Comparison of ENCODE assay signal across 21 cellular contexts in genomic region chr6:44594471-44594870, GRCh38.
DNase-seq lines count a peak whose midpoint lies in the region; ATAC-seq and TF ChIP-seq lines count a peak whose summit lies in the region.
"Had no signal": no experiment of that assay in that cellular context is flagged by ENCODE, and none has a peak within 500 bp of the region (broad histone marks: within the 10 kb centered on the region; RNA-seq: fewer than 3 reads in every experiment).

No MANE protein-coding gene starts in this region.

- no peaks in the 10 kb centered on the region for H3K27me3 ChIP-seq in SJSA1 (replicated peaks)
- no peaks in the 10 kb centered on the region for H3K27me3 ChIP-seq in upper lobe of right lung

- intact Hi-C loops in upper lobe of right lung (cut with DNase I) = no loop called here

- TF ChIP-seq CTCF in upper lobe of right lung (IDR thresholded peaks at IDR 0.05) = no peak

- peaks cover 14% of the 10 kb centered on the region for H3K4me1 ChIP-seq in SJSA1 (replicated peaks)
- H3K4me1 ChIP-seq in upper lobe of right lung = no peaks in the 10 kb centered on the region
- H3K4me1 ChIP-seq: heart right ventricle had no signal

- DNase-seq in LHCN-M2 (ENCODE audit: low read depth) (peak; percentile 46), SJSA1 (ENCODE audit: low read depth in 1 of 2, low spot score in 2 of 2) (peak in 1 of 2 experiments; percentile 56), islet precursor cell (peak; percentile 97), upper lobe of right lung (no peak), NCI-H774 (lab: John Stamatoyannopoulos, UW) (no peak)
- DNase-seq: activated CD8-positive, alpha-beta memory T cell treated with anti-CD3 and anti-CD28 coated beads, Interleukin-2, amount 50 U/mL, for 4 hours; activated gamma-delta T cell; amygdala; DMS153; effector memory CD8-positive, alpha-beta T cell; GOT3; heart right ventricle; Kasumi-1; NCI-H2227 treated with DMSO at 0.1 percent for 48 hours; NK-92 treated with Interleukin-12 subunit alpha and Interleukin-12 subunit beta, amount 100 ng/mL, for 24 hours; SHP77 treated with DMSO at 0.1 percent for 48 hours; stimulated activated CD4-positive, alpha-beta T cell treated with anti-CD3 and anti-CD28 coated beads, Interleukin-2, amount 100 ng/mL, for 48 hours; T-helper 9 cell had no signal

- no peak overlapping the region for H3K4me3 ChIP-seq in SJSA1
- no peak overlapping the region for H3K4me3 ChIP-seq in upper lobe of right lung
- H3K4me3 ChIP-seq: heart right ventricle had no signal

- H3K36me3 ChIP-seq in SJSA1 = no peaks in the 10 kb centered on the region
- no peaks in the 10 kb centered on the region for H3K36me3 ChIP-seq in upper lobe of right lung
- H3K36me3 ChIP-seq: heart right ventricle had no signal

- peak; percentile 41 for ATAC-seq in upper lobe of right lung
- no peak for ATAC-seq in HG02938 (IDR thresholded peaks at IDR 0.05; ENCODE audit: unreplicated experiment)
- no peak for ATAC-seq in HG02852 (IDR thresholded peaks at IDR 0.05; ENCODE audit: unreplicated experiment)
- ATAC-seq: effector memory CD8-positive, alpha-beta T cell; sciatic nerve had no signal

- H3K27ac ChIP-seq in SJSA1 (peak overlapping the region; percentile 34), upper lobe of right lung (no peak overlapping the region)
- H3K27ac ChIP-seq: heart right ventricle had no signal

- no peaks in the 10 kb centered on the region for H3K9me3 ChIP-seq in SJSA1 (replicated peaks)
- H3K9me3 ChIP-seq in upper lobe of right lung = no peaks in the 10 kb centered on the region

Comparison
In these comparisons a context has a peak if more than half of its experiments do, and no peak if none do; other contexts are left out.
1. DNase-seq: peak in LHCN-M2 (single experiment) and islet precursor cell (single experiment); none in upper lobe of right lung (single experiment) and NCI-H774 (single experiment).